ENCODE assay signal across 15 cellular contexts in genomic region chr17:75499313-75500022, GRCh38. TPM values are rescaled to one million over a fixed set of nuclear protein-coding genes. Genes with fewer than 3 reads are reported as not detected.
DNase-seq lines count a peak whose midpoint lies in the region; ATAC-seq and TF ChIP-seq lines count a peak whose summit lies in the region.
"Had no signal": no experiment of that assay in that cellular context is flagged by ENCODE, and none has a peak within 500 bp of the region (broad histone marks: within the 10 kb centered on the region; RNA-seq: fewer than 3 reads in every experiment).

No MANE protein-coding gene starts in this region.

- no peak overlapping the region for H3K27ac ChIP-seq in CD8-positive, alpha-beta T cell (ENCODE audit: low read depth, low read length)
- peak overlapping the region; percentile 7 to 26 for H3K27ac ChIP-seq in right atrium auricular region
- peak overlapping the region; percentile 37 to 73 (median 58) for H3K27ac ChIP-seq in sigmoid colon
- H3K27ac ChIP-seq: GM23248 had no signal

- TF ChIP-seq CTCF in CD8-positive, alpha-beta T cell (IDR thresholded peaks at IDR 0.05), result no peak
- TF ChIP-seq CTCF in right atrium auricular region (IDR thresholded peaks at IDR 0.05) (no peak), sigmoid colon (IDR thresholded peaks at IDR 0.05) (no peak), natural killer cell (IDR thresholded peaks at IDR 0.05) (no peak)

- no peak for DNase-seq in CD8-positive, alpha-beta T cell
- DNase-seq in right atrium auricular region (ENCODE audit: low spot score) (no peak), sigmoid colon (no peak), natural killer cell (no peak), RKO (ENCODE audit: low spot score) (no peak), NCI-H1694 (lab: John Stamatoyannopoulos, UW) (no peak)
- DNase-seq: activated CD4-positive, alpha-beta T cell treated with anti-CD3 and anti-CD28 coated beads for 1 hour; GM23248; NCI-H1436 treated with DMSO at 0.1 percent for 48 hours; NCI-H510A treated with DMSO at 0.1 percent for 48 hours; Peyer's patch; stimulated activated naive CD8-positive, alpha-beta T cell treated with anti-CD3 and anti-CD28 coated beads, Interleukin-15, Interleukin-2, amounts not matched to agents 100 U/mL and 50 U/mL, for 24 hours; T-helper 2 cell had no signal

- no peaks in the 10 kb centered on the region for H3K9me3 Mint-ChIP-seq in CD8-positive, alpha-beta T cell
- no peaks in the 10 kb centered on the region for H3K9me3 Mint-ChIP-seq in natural killer cell

- H3K36me3 Mint-ChIP-seq in CD8-positive, alpha-beta T cell, result peaks cover 53% of the 10 kb centered on the region
- H3K36me3 Mint-ChIP-seq in natural killer cell, result no peaks in the 10 kb centered on the region

- peaks cover 9% of the 10 kb centered on the region for H3K4me1 Mint-ChIP-seq in CD8-positive, alpha-beta T cell (ENCODE audit: low read depth)
- peaks cover 0 to 7% of the 10 kb centered on the region in 2 donors for H3K4me1 Mint-ChIP-seq in natural killer cell

- H3K4me3 ChIP-seq in CD8-positive, alpha-beta T cell (ENCODE audit: low read depth, low read length), result no peak overlapping the region
- no peak overlapping the region for H3K4me3 ChIP-seq in right atrium auricular region
- H3K4me3 ChIP-seq in sigmoid colon, result no peak overlapping the region
- H3K4me3 ChIP-seq: GM23248, Peyer's patch had no signal

- TF ChIP-seq EP300 in sigmoid colon (IDR thresholded peaks at IDR 0.05), result no peak

- 78 to 85% methylated on average over 16 of the region's 16 CpGs for WGBS in sigmoid colon, 2 donors

- peaks cover 15% of the 10 kb centered on the region for H3K4me1 ChIP-seq in CD8-positive, alpha-beta T cell (ENCODE audit: insufficient read depth, low read length)
- peaks cover 0 to 44% of the 10 kb centered on the region in 2 donors for H3K4me1 ChIP-seq in right atrium auricular region
- H3K4me1 ChIP-seq in sigmoid colon, result peaks cover 0 to 40% (median 20%) of the 10 kb centered on the region in 4 donors

- CTCF ChIA-PET in CD8-positive, alpha-beta T cell (lab: Charles Lee), result interaction anchor here (1.1 to 1.2 kb wide), 2 partner anchors 11 to 28 kb away, joined by 3 to 4 read pairs; no protein-coding TSS in a partner anchor

- no peaks in the 10 kb centered on the region for H3K27me3 ChIP-seq in CD8-positive, alpha-beta T cell (ENCODE audit: insufficient read depth, low read length)
- H3K27me3 ChIP-seq in right atrium auricular region (no peaks in the 10 kb centered on the region), sigmoid colon (no peaks in the 10 kb centered on the region)
- H3K27me3 ChIP-seq: Peyer's patch had no signal

- H3K27me3 Mint-ChIP-seq in CD8-positive, alpha-beta T cell (ENCODE audit: low read depth), result no peaks in the 10 kb centered on the region
- H3K27me3 Mint-ChIP-seq in natural killer cell (ENCODE audit: low read depth in 2 of 2), result no peaks in the 10 kb centered on the region

- peak overlapping the region; percentile 55 for H3K27ac Mint-ChIP-seq in CD8-positive, alpha-beta T cell
- H3K27ac Mint-ChIP-seq in natural killer cell, result peak overlapping the region in 1 of 2 donors; percentile 47

- TF ChIP-seq POLR2A in sigmoid colon (IDR thresholded peaks at IDR 0.05), result no peak

- POLR2A ChIA-PET in CD8-positive, alpha-beta T cell (lab: Charles Lee), result no interaction called here

- peaks cover 3% of the 10 kb centered on the region for H3K36me3 ChIP-seq in CD8-positive, alpha-beta T cell (ENCODE audit: insufficient read depth, low read length)
- peaks cover 85% of the 10 kb centered on the region for H3K36me3 ChIP-seq in right atrium auricular region
- peaks cover 18 to 77% (median 43%) of the 10 kb centered on the region in 4 donors for H3K36me3 ChIP-seq in sigmoid colon

- H3K9me3 ChIP-seq in CD8-positive, alpha-beta T cell (ENCODE audit: low read length), result no peaks in the 10 kb centered on the region
- H3K9me3 ChIP-seq in right atrium auricular region, result no peaks in the 10 kb centered on the region
- H3K9me3 ChIP-seq in sigmoid colon, result no peaks in the 10 kb centered on the region
- H3K9me3 ChIP-seq: Peyer's patch had no signal

- no peak for ATAC-seq in CD8-positive, alpha-beta T cell
- ATAC-seq in SK-N-SH treated with all-trans-retinoic acid at 6 μM for 48 hours (0 out of 3 replicates have a peak, but pooled peaks have one; percentile 1), natural killer cell (no peak), GM19452 (IDR thresholded peaks at IDR 0.05; ENCODE audit: unreplicated experiment) (no peak)
- ATAC-seq: stimulated activated naive CD8-positive, alpha-beta T cell treated with anti-CD3 and anti-CD28 coated beads, Interleukin-15, Interleukin-2, amounts not matched to agents 100 U/mL and 50 U/mL, for 24 hours had no signal

- intact Hi-C loops in CD8-positive, alpha-beta T cell (cut with DNase I, micrococcal nuclease), result loop anchor here in 1 of 2 experiments (5.0 kb wide), 2 partner anchors 38 to 88 kb away; partner anchors contain the start of gene MYO15B
- intact Hi-C loops in sigmoid colon (cut with DNase I) (no loop called here), natural killer cell (cut with micrococcal nuclease) (no loop called here)

- no peak overlapping the region for H3K4me3 Mint-ChIP-seq in CD8-positive, alpha-beta T cell
- H3K4me3 Mint-ChIP-seq in natural killer cell, result no peak overlapping the region

TF ChIP-seq in SK-N-SH treated with all-trans-retinoic acid at 6 μM for 48 hours, 23 proteins besides CTCF, POLR2A, EP300 and RAD21 (continues in another document):
- no peak for TF ChIP-seq POU6F1 (CRISPR knock-in tag; IDR thresholded peaks at IDR 0.05; ENCODE audit: borderline replicate concordance, low read depth)
- no peak for TF ChIP-seq CSRNP3 (CRISPR knock-in tag; IDR thresholded peaks at IDR 0.05)
- no peak for TF ChIP-seq ZC3H10 (CRISPR knock-in tag; IDR thresholded peaks at IDR 0.05)
- TF ChIP-seq TOX (CRISPR knock-in tag; IDR thresholded peaks at IDR 0.05; ENCODE audit: borderline replicate concordance), result no peak
- TF ChIP-seq SNAI2 (CRISPR knock-in tag; IDR thresholded peaks at IDR 0.05), result no peak
- TF ChIP-seq CSDC2 (CRISPR knock-in tag; IDR thresholded peaks at IDR 0.05), result no peak

RNA-seq across cellular contexts. Expression of gene CASKIN2, which starts 15.9 kb away (rescaled TPM):
- under 1 TPM; 0.64 to 0.98 TPM for total RNA-seq in CD8-positive, alpha-beta T cell
- total RNA-seq in right atrium auricular region, result 10 to 100 TPM; 18.3 to 28.7 TPM
- 10 to 100 TPM in 3 of 4 donors, 1 to 10 TPM in 1; 10.0 to 14.7 (median 10.2) TPM for total RNA-seq in sigmoid colon
- polyA plus RNA-seq in sigmoid colon, result 10 to 100 TPM in 1 of 3 donors, 1 to 10 TPM in 2; 4.8 to 12.9 (median 7.4) TPM
- 1 to 10 TPM in 2 of 3 donors, under 1 TPM in 1; 0.49 to 1.8 (median 1.7) TPM for total RNA-seq in natural killer cell

RNA-seq across cellular contexts. Expression of gene TSEN54, which starts 16.9 kb away (rescaled TPM):
- 100 to 1,000 TPM; 116 to 123 TPM for total RNA-seq in CD8-positive, alpha-beta T cell
- total RNA-seq in right atrium auricular region, result 10 to 100 TPM in 1 of 2 donors, 1 to 10 TPM in 1; 9.6 to 13.8 TPM
- total RNA-seq in sigmoid colon, result 10 to 100 TPM; 11.1 to 25.3 (median 21.3) TPM
- polyA plus RNA-seq in sigmoid colon, result 10 to 100 TPM; 32.4 to 43.7 (median 35.6) TPM
- 100 to 1,000 TPM; 180 to 224 (median 186) TPM for total RNA-seq in natural killer cell

RNA-seq across cellular contexts. Expression of gene LLGL2, which starts 26.0 kb away (rescaled TPM):
- 10 to 100 TPM; 32.7 to 36.4 TPM for total RNA-seq in CD8-positive, alpha-beta T cell
- total RNA-seq in right atrium auricular region (1 to 10 TPM; 4.1 to 8.5 TPM), sigmoid colon (1 to 10 TPM; 1.4 to 5.0 (median 3.4) TPM), natural killer cell (100 to 1,000 TPM; 229 to 302 (median 244) TPM)
- 100 to 1,000 TPM; 197 to 299 (median 294) TPM for polyA plus RNA-seq in sigmoid colon
- total RNA-seq: GM23248 had no signal
- polyA plus RNA-seq: GM23248 had no signal

RNA-seq across cellular contexts. Expression of gene TMEM94, which starts 43.0 kb away (rescaled TPM):
- total RNA-seq in CD8-positive, alpha-beta T cell, result 10 to 100 TPM; 44.8 to 46.5 TPM
- total RNA-seq in right atrium auricular region (10 to 100 TPM; 56.3 to 61.6 TPM), sigmoid colon (10 to 100 TPM; 15.3 to 74.8 (median 32.4) TPM), natural killer cell (100 to 1,000 TPM in 2 of 3 donors, 10 to 100 TPM in 1; 84.4 to 142 (median 104) TPM)
- 10 to 100 TPM in 2 of 3 donors, 1 to 10 TPM in 1; 6.2 to 70.4 (median 22.8) TPM for polyA plus RNA-seq in sigmoid colon

Comparison
In these comparisons a context has a peak if more than half of its experiments do, and no peak if none do; other contexts are left out.
1. RNA of gene TSEN54, which starts 16.9 kb away (total RNA-seq): 180 to 224 TPM in natural killer cell and 116 to 123 TPM in CD8-positive, alpha-beta T cell; 11.1 to 25.3 TPM in sigmoid colon and 9.6 to 13.8 TPM in right atrium auricular region; every median in the first group is over 4 times any median in the second.
2. RNA of gene LLGL2, which starts 26.0 kb away (total RNA-seq): 229 to 302 TPM in natural killer cell; 32.7 to 36.4 TPM in CD8-positive, alpha-beta T cell, 4.1 to 8.5 TPM in right atrium auricular region and 1.4 to 5.0 TPM in sigmoid colon; every median in the first group is over 4 times any median in the second.